17 cellular contexts compared by ENCODE assay signal in genomic region chr9:12680341-12680740, GRCh38. TPM values are rescaled to one million over a fixed set of nuclear protein-coding genes. Genes with fewer than 3 reads are reported as not detected.
DNase-seq lines count a peak whose midpoint lies in the region; ATAC-seq and TF ChIP-seq lines count a peak whose summit lies in the region.
"Had no signal": no experiment of that assay in that cellular context is flagged by ENCODE, and none has a peak within 500 bp of the region (broad histone marks: within the 10 kb centered on the region; RNA-seq: fewer than 3 reads in every experiment).

No MANE protein-coding gene starts in this region.

- CTCF ChIA-PET in BJ (lab: Yijun Ruan, JAX) = no interaction called here

- ATAC-seq in HG02571 (IDR thresholded peaks at IDR 0.05; ENCODE audit: unreplicated experiment) (no peak), GM18505 (IDR thresholded peaks at IDR 0.05; ENCODE audit: unreplicated experiment) (no peak), GM21423 (IDR thresholded peaks at IDR 0.05; ENCODE audit: unreplicated experiment) (no peak)
- ATAC-seq: activated CD8-positive, alpha-beta memory T cell treated with anti-CD3 and anti-CD28 coated beads, Interleukin-2, amount 10 ng/mL, durations not matched to agents 7 days and 5 days; activated naive CD4-positive, alpha-beta T cell treated with anti-CD3 and anti-CD28 coated beads, Interleukin-2, amount 50 U/mL, for 72 hours had no signal

- 43 to 53% methylated on average over 1 of the region's 2 CpGs for WGBS in endodermal cell (ENCODE audit: insufficient coverage in 1 of 2, insufficient read length in 1 of 2), 2 experiments

- no peak overlapping the region for H3K4me3 Mint-ChIP-seq in endodermal cell
- H3K4me3 Mint-ChIP-seq: activated CD8-positive, alpha-beta memory T cell treated with anti-CD3 and anti-CD28 coated beads, Interleukin-2, amount 10 ng/mL, durations not matched to agents 7 days and 5 days had no signal

- no peak overlapping the region for H3K4me3 ChIP-seq in BJ (ENCODE audit: low read depth, low read length)
- no peak overlapping the region for H3K4me3 ChIP-seq in endodermal cell (ENCODE audit: low read length)
- H3K4me3 ChIP-seq in neuron (ENCODE audit: low read length) = no peak overlapping the region
- H3K4me3 ChIP-seq: uterus had no signal

- H2AFZ ChIP-seq in neuron (ENCODE audit: low read depth, low read length) = peak overlapping the region; percentile 61

- no peaks in the 10 kb centered on the region for H3K4me1 Mint-ChIP-seq in endodermal cell
- H3K4me1 Mint-ChIP-seq: activated CD8-positive, alpha-beta memory T cell treated with anti-CD3 and anti-CD28 coated beads, Interleukin-2, amount 10 ng/mL, durations not matched to agents 7 days and 5 days had no signal

- no peak overlapping the region for H3K27ac ChIP-seq in endodermal cell (ENCODE audit: low read depth, low read length)
- H3K27ac ChIP-seq: uterus had no signal

- DNase-seq in BJ (ENCODE audit: low read depth) (peak; percentile 62), RPMI7951 (ENCODE audit: low read depth) (peak; percentile 75), endodermal cell (no peak), KG1 (lab: John Stamatoyannopoulos, UW) (no peak)
- DNase-seq: activated CD8-positive, alpha-beta memory T cell treated with anti-CD3 and anti-CD28 coated beads, Interleukin-2, amount 10 ng/mL, durations not matched to agents 7 days and 5 days; C1 segment of cervical spinal cord; GDM1; KBM-7; NCI-H1930; SIG-M5; stimulated activated CD4-positive, alpha-beta T cell treated with anti-CD3 and anti-CD28 coated beads, Interleukin-1b, Interleukin-23, amount 100 ng/mL, for 48 hours; uterus had no signal

- H3K27me3 ChIP-seq in BJ (ENCODE audit: control insufficient read depth, insufficient read depth, low read length) (no peaks in the 10 kb centered on the region), endodermal cell (ENCODE audit: control insufficient read depth, insufficient read depth, low read length, poor library complexity, severe bottlenecking) (no peaks in the 10 kb centered on the region), neuron (ENCODE audit: insufficient read depth, low read length) (no peaks in the 10 kb centered on the region)
- H3K27me3 ChIP-seq: uterus had no signal

- no peaks in the 10 kb centered on the region for H3K9me3 Mint-ChIP-seq in endodermal cell

- TF ChIP-seq POLR2A in GM18505 (IDR thresholded peaks at IDR 0.05; ENCODE audit: borderline replicate concordance, extremely low read depth, insufficient read depth, insufficient read length) = no peak

- POLR2A ChIA-PET in BJ (lab: Charles Lee) = no interaction called here

- H3K36me3 ChIP-seq in BJ (ENCODE audit: control insufficient read depth, insufficient read depth, low read length) = no peaks in the 10 kb centered on the region
- H3K36me3 ChIP-seq in endodermal cell (ENCODE audit: control insufficient read depth, insufficient read depth, low read length) = no peaks in the 10 kb centered on the region
- no peaks in the 10 kb centered on the region for H3K36me3 ChIP-seq in neuron (ENCODE audit: insufficient read depth, low read length)
- H3K36me3 ChIP-seq: uterus had no signal

- H3K9me3 ChIP-seq in endodermal cell (ENCODE audit: control insufficient read depth, low read length) (no peaks in the 10 kb centered on the region), neuron (ENCODE audit: low read length) (no peaks in the 10 kb centered on the region)
- H3K9me3 ChIP-seq: uterus had no signal

- no peak for TF ChIP-seq CTCF in BJ (IDR thresholded peaks at IDR 0.05; ENCODE audit: insufficient read depth, low read depth, low read length)
- no peak for TF ChIP-seq CTCF in endodermal cell (conservative IDR thresholded peaks at IDR 0.05)

- peak overlapping the region; percentile 37 for H3K27ac Mint-ChIP-seq in endodermal cell
- H3K27ac Mint-ChIP-seq: activated CD8-positive, alpha-beta memory T cell treated with anti-CD3 and anti-CD28 coated beads, Interleukin-2, amount 10 ng/mL, durations not matched to agents 7 days and 5 days; activated naive CD4-positive, alpha-beta T cell treated with anti-CD3 and anti-CD28 coated beads, Interleukin-2, amount 50 U/mL, for 72 hours had no signal

- no peaks in the 10 kb centered on the region for H3K4me1 ChIP-seq in endodermal cell (ENCODE audit: control insufficient read depth, insufficient read depth, low read length)
- H3K4me1 ChIP-seq in neuron (ENCODE audit: insufficient read depth, low read length) = peaks cover 8% of the 10 kb centered on the region
- H3K4me1 ChIP-seq: uterus had no signal

- no peak overlapping the region for H3K9ac ChIP-seq in endodermal cell (ENCODE audit: extremely low read depth, low read length, poor library complexity, severe bottlenecking)

- H3K36me3 Mint-ChIP-seq in endodermal cell (ENCODE audit: low read depth) = no peaks in the 10 kb centered on the region
- H3K36me3 Mint-ChIP-seq: activated CD8-positive, alpha-beta memory T cell treated with anti-CD3 and anti-CD28 coated beads, Interleukin-2, amount 10 ng/mL, durations not matched to agents 7 days and 5 days had no signal

- H3K27me3 Mint-ChIP-seq in endodermal cell (ENCODE audit: insufficient read depth) = no peaks in the 10 kb centered on the region
- H3K27me3 Mint-ChIP-seq: activated CD8-positive, alpha-beta memory T cell treated with anti-CD3 and anti-CD28 coated beads, Interleukin-2, amount 10 ng/mL, durations not matched to agents 7 days and 5 days had no signal

RNA-seq across cellular contexts. Expression of gene TYRP1, which starts 12.8 kb away (rescaled TPM):
- 0.10 and 0.13 TPM in 2 replicates for polyA plus RNA-seq in BJ (2011; rRNA removed)
- not detected in 2 replicates for polyA minus RNA-seq in BJ (2011; rRNA and poly(A)+ RNA removed)
- 0.68 and 1.1 TPM in 2 replicates for total RNA-seq in RPMI7951 (2014; rRNA removed; shearing (Covaris generic))
- total RNA-seq in endodermal cell = under 1 TPM in 1 of 2 donors, not detected in 1; 0.11 TPM
- 0.71 TPM for polyA plus RNA-seq in endodermal cell (2013, experiment 1 of 2)
- 0.21 TPM for polyA plus RNA-seq in endodermal cell (2013, experiment 2 of 2)
- total RNA-seq: activated CD8-positive, alpha-beta memory T cell treated with anti-CD3 and anti-CD28 coated beads, Interleukin-2, amount 10 ng/mL, durations not matched to agents 7 days and 5 days; activated naive CD4-positive, alpha-beta T cell treated with anti-CD3 and anti-CD28 coated beads, Interleukin-2, amount 50 U/mL, for 72 hours had no signal

Comparison
In these comparisons a context has a peak if more than half of its experiments do, and no peak if none do; other contexts are left out.
1. DNase-seq: peak in BJ (single experiment) and RPMI7951 (single experiment); none in endodermal cell (single experiment) and KG1 (single experiment).